ENCODE assay signal across 8 cellular contexts in genomic region chr15:69462493-69463181, GRCh38. TPM values are rescaled to one million over a fixed set of nuclear protein-coding genes. Genes with fewer than 3 reads are reported as not detected.
DNase-seq lines count a peak whose midpoint lies in the region; ATAC-seq lines count a peak whose summit lies in the region.

No MANE protein-coding gene starts in this region.

- peak; percentile 94 for DNase-seq in COLO668 (lab: John Stamatoyannopoulos, UW; ENCODE audit: unreplicated experiment)
- DNase-seq in HT-29 (ENCODE audit: low spot score) = peak; percentile 99
- DNase-seq in NK-92 (lab: John Stamatoyannopoulos, UW; ENCODE audit: unreplicated experiment) = peak; percentile 64
- DNase-seq in activated CD8-positive, alpha-beta memory T cell treated with anti-CD3 and anti-CD28 coated beads for 24 hours = peak; percentile 96
- DNase-seq in effector memory CD4-positive, alpha-beta T cell = peak; percentile 84 to 89 (median 86)
- DNase-seq in lung microvascular endothelial cell (ENCODE audit: low read depth in 2 of 2) = peak; percentile 95 to 99
- DNase-seq in stimulated activated CD4-positive, alpha-beta T cell treated with anti-CD3 and anti-CD28 coated beads, TNF-alpha, amount 100 ng/mL, for 4 hours (ENCODE audit: low read depth in 3 of 3) = peak; percentile 81 to 90 (median 87)

- peak overlapping the region; percentile 75 for H3K27ac ChIP-seq in effector memory CD4-positive, alpha-beta T cell (ENCODE audit: insufficient read depth, low read length, poor library complexity, severe bottlenecking)

- no peaks in the 10 kb centered on the region for H3K9me3 ChIP-seq in effector memory CD4-positive, alpha-beta T cell (ENCODE audit: control insufficient read depth, low read length)

- no peaks in the 10 kb centered on the region for H3K36me3 ChIP-seq in effector memory CD4-positive, alpha-beta T cell (ENCODE audit: control insufficient read depth, insufficient read depth, low read length)

- peak; percentile 91 for ATAC-seq in GM19467 (IDR thresholded peaks at IDR 0.05; ENCODE audit: unreplicated experiment)

- peaks cover 14% of the 10 kb centered on the region for H3K4me1 ChIP-seq in effector memory CD4-positive, alpha-beta T cell (ENCODE audit: control insufficient read depth, insufficient read depth, low read length, poor library complexity, severe bottlenecking)

- H3K4me3 ChIP-seq in effector memory CD4-positive, alpha-beta T cell (ENCODE audit: insufficient read depth, low read depth, low read length, poor library complexity, severe bottlenecking) = peak overlapping the region; percentile 61

- H3K27me3 ChIP-seq in effector memory CD4-positive, alpha-beta T cell (replicated peaks; ENCODE audit: control insufficient read depth, insufficient read depth, low read length, poor library complexity, severe bottlenecking) = no peaks in the 10 kb centered on the region

RNA-seq across cellular contexts. Expression of gene RPLP1, which starts 10.0 kb away (rescaled TPM):
- 381 and 410 TPM in 2 replicates for total RNA-seq in HT-29 (2014; rRNA removed; shearing (Covaris generic))
- 47.3 and 66.7 TPM in 2 replicates for total RNA-seq in lung microvascular endothelial cell

RNA-seq across cellular contexts. Expression of gene KIF23, which starts 48.5 kb away (rescaled TPM):
- 66.8 and 82.2 TPM in 2 replicates for total RNA-seq in HT-29 (2014; rRNA removed; shearing (Covaris generic))
- 5.4 and 11.1 TPM in 2 replicates for total RNA-seq in lung microvascular endothelial cell

Comparison
In these comparisons a context has a peak if more than half of its experiments do, and no peak if none do; other contexts are left out.
1. Peak in every context shown above with its lines: DNase-seq, ATAC-seq, H3K4me3 ChIP-seq and H3K27ac ChIP-seq.